ENCODE assay signal across 10 cellular contexts in the genomic region with DNA sequence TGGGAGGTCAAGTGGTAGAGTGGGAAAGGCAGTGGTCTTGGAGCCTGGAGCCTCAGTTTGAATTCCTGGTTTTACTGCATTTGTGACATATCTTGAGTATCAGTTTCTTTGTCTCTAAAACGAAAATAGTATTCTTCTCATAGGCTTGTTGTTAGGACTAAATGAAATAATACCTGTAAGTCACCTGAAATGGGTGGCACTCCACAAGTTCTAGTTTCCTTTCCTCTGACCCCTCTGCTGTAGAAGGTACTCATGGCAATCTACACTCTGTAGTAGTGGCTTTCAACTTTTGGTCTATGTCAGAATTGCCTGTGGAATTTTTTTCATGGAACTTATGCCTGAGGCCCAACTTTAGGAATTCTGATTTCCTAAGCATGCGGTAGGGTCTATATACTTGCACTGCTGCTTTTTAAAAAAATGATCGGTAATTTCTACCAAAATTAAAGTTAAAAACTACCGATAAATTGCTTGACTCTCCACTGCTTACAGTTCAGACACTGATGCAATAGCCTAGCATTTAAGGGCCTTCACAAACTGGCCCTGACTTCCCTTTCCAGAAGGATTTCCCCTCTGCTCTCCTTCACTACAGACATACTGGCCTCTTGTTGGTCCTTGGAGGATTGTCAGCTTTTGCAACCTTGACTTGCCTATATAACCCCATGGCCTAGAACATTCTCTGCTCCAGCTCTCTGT. TPM values are rescaled to one million over a fixed set of nuclear protein-coding genes. Genes with fewer than 3 reads are reported as not detected.
DNase-seq lines count a peak whose midpoint lies in the region; ATAC-seq and TF ChIP-seq lines count a peak whose summit lies in the region.
"Had no signal": no experiment of that assay in that cellular context is flagged by ENCODE, and none has a peak within 500 bp of the region (broad histone marks: within the 10 kb centered on the region; RNA-seq: fewer than 3 reads in every experiment).

No MANE protein-coding gene starts in this region.

- no peak overlapping the region for H3K56ac ChIP-seq in mesendoderm (ENCODE audit: low read length)

- ATAC-seq in GM18909 (IDR thresholded peaks at IDR 0.05; ENCODE audit: poor library complexity, unreplicated experiment) (peak; percentile 37), HG02759 (IDR thresholded peaks at IDR 0.05; ENCODE audit: unreplicated experiment) (peak; percentile 38), natural killer cell (peak in 1 of 3 donors; percentile 26)

- H3K4me3 ChIP-seq in endodermal cell (ENCODE audit: low read length), result no peak overlapping the region
- H3K4me3 ChIP-seq in mesendoderm (ENCODE audit: low read length), result no peak overlapping the region
- H3K4me3 ChIP-seq: left ventricle myocardium inferior, SJSA1 had no signal

- H3K79me2 ChIP-seq in mesendoderm (ENCODE audit: control insufficient read depth, insufficient read depth, low read length), result no peaks in the 10 kb centered on the region

- H3K4me3 Mint-ChIP-seq in natural killer cell, result peak overlapping the region; percentile 85
- H3K4me3 Mint-ChIP-seq in endodermal cell, result no peak overlapping the region
- H3K4me3 Mint-ChIP-seq in activated CD4-positive, alpha-beta T cell treated with anti-CD3 and anti-CD28 coated beads, Interleukin-2, amount 10 ng/mL, durations not matched to agents 7 days and 5 days, result no peak overlapping the region

- no peak overlapping the region for H3K23ac ChIP-seq in mesendoderm (ENCODE audit: low read length)

- in situ Hi-C loops in KBM-7 (cut with MboI; ENCODE audit: low pct_unique_long_range_greater_than_20kb, low sequenced_read_pairs), result no loop called here

- H3K79me1 ChIP-seq in mesendoderm (ENCODE audit: low read length), result no peaks in the 10 kb centered on the region

- H4K8ac ChIP-seq in mesendoderm (ENCODE audit: low read depth, low read length), result no peak overlapping the region

- H3K4ac ChIP-seq in mesendoderm (ENCODE audit: low read depth, low read length), result no peak overlapping the region

- H3K4me1 Mint-ChIP-seq in natural killer cell (peaks cover 67 to 70% of the 10 kb centered on the region in 2 donors), endodermal cell (no peaks in the 10 kb centered on the region)
- H3K4me1 Mint-ChIP-seq in activated CD4-positive, alpha-beta T cell treated with anti-CD3 and anti-CD28 coated beads, Interleukin-2, amount 10 ng/mL, durations not matched to agents 7 days and 5 days, result peaks cover 3% of the 10 kb centered on the region

- H2BK5ac ChIP-seq in mesendoderm (ENCODE audit: low read length), result no peak overlapping the region

- intact Hi-C loops in natural killer cell (cut with micrococcal nuclease), result loop anchor here (2.0 kb wide), 1 partner anchor 23 kb away; no protein-coding TSS in a partner anchor

- CTCF ChIA-PET in activated CD4-positive, alpha-beta T cell treated with anti-CD3 and anti-CD28 coated beads, Interleukin-2, amount 10 ng/mL, durations not matched to agents 7 days and 5 days (lab: Charles Lee), result interaction anchor here (0.9 kb wide), 1 partner anchor 29 kb away, joined by 4 read pairs; no protein-coding TSS in a partner anchor

- POLR2A ChIA-PET in activated CD4-positive, alpha-beta T cell treated with anti-CD3 and anti-CD28 coated beads, Interleukin-2, amount 10 ng/mL, durations not matched to agents 7 days and 5 days (lab: Charles Lee), result no interaction called here

- H3K4me2 ChIP-seq in mesendoderm (ENCODE audit: low read length), result no peak overlapping the region

- H4K5ac ChIP-seq in mesendoderm (ENCODE audit: low read length), result no peak overlapping the region

- 64 to 66% methylated on average over 4 of the region's 4 CpGs for WGBS in endodermal cell (ENCODE audit: insufficient coverage in 1 of 2, insufficient read length in 1 of 2), 2 experiments
- WGBS in mesendoderm (ENCODE audit: extremely low coverage, insufficient coverage, low lambda C conversion rate), result no CpG with 5 or more reads among the region's 4 CpGs

- H3K18ac ChIP-seq in mesendoderm (ENCODE audit: low read length), result no peak overlapping the region

- H3K9ac ChIP-seq in endodermal cell (ENCODE audit: extremely low read depth, low read length, poor library complexity, severe bottlenecking) (no peak overlapping the region), mesendoderm (ENCODE audit: low read length) (no peak overlapping the region)

- peaks cover 11% of the 10 kb centered on the region for H3K36me3 Mint-ChIP-seq in natural killer cell
- H3K36me3 Mint-ChIP-seq in endodermal cell (ENCODE audit: low read depth), result no peaks in the 10 kb centered on the region
- no peaks in the 10 kb centered on the region for H3K36me3 Mint-ChIP-seq in activated CD4-positive, alpha-beta T cell treated with anti-CD3 and anti-CD28 coated beads, Interleukin-2, amount 10 ng/mL, durations not matched to agents 7 days and 5 days (ENCODE audit: low read depth)

- H3K27me3 ChIP-seq in endodermal cell (ENCODE audit: control insufficient read depth, insufficient read depth, low read length, poor library complexity, severe bottlenecking) (no peaks in the 10 kb centered on the region), mesendoderm (ENCODE audit: insufficient read depth, low read length, poor library complexity) (no peaks in the 10 kb centered on the region)
- H3K27me3 ChIP-seq: SJSA1 had no signal

- DNase-seq in KBM-7 (peak; percentile 50), natural killer cell (no peak), endodermal cell (no peak), mesendoderm (no peak), SW480 (ENCODE audit: low spot score) (no peak)
- no peak for DNase-seq in activated CD4-positive, alpha-beta T cell treated with anti-CD3 and anti-CD28 coated beads, Interleukin-2, amount 10 ng/mL, durations not matched to agents 7 days and 5 days
- DNase-seq: left ventricle myocardium inferior had no signal

- peaks cover 4 to 10% of the 10 kb centered on the region in 2 donors for H3K9me3 Mint-ChIP-seq in natural killer cell
- H3K9me3 Mint-ChIP-seq in endodermal cell, result peaks cover 2% of the 10 kb centered on the region
- H3K9me3 Mint-ChIP-seq in activated CD4-positive, alpha-beta T cell treated with anti-CD3 and anti-CD28 coated beads, Interleukin-2, amount 10 ng/mL, durations not matched to agents 7 days and 5 days, result peaks cover 4% of the 10 kb centered on the region

- no peaks in the 10 kb centered on the region for H3K36me3 ChIP-seq in endodermal cell (ENCODE audit: control insufficient read depth, insufficient read depth, low read length)
- H3K36me3 ChIP-seq in mesendoderm (ENCODE audit: control insufficient read depth, insufficient read depth, low read length), result no peaks in the 10 kb centered on the region
- H3K36me3 ChIP-seq: left ventricle myocardium inferior, SJSA1 had no signal

- H3K27ac ChIP-seq in endodermal cell (ENCODE audit: low read depth, low read length) (no peak overlapping the region), mesendoderm (ENCODE audit: low read depth, low read length) (no peak overlapping the region)
- H3K27ac ChIP-seq: left ventricle myocardium inferior, SJSA1 had no signal

- no peak overlapping the region for H2BK120ac ChIP-seq in mesendoderm (ENCODE audit: low read depth, low read length)

- TF ChIP-seq CTCF in natural killer cell (IDR thresholded peaks at IDR 0.05) (no peak), endodermal cell (conservative IDR thresholded peaks at IDR 0.05) (no peak)

- H3K27ac Mint-ChIP-seq in natural killer cell, result peak overlapping the region; percentile 77 to 88
- H3K27ac Mint-ChIP-seq in endodermal cell, result no peak overlapping the region
- H3K27ac Mint-ChIP-seq in activated CD4-positive, alpha-beta T cell treated with anti-CD3 and anti-CD28 coated beads, Interleukin-2, amount 10 ng/mL, durations not matched to agents 7 days and 5 days, result no peak overlapping the region

- H3K27me3 Mint-ChIP-seq in natural killer cell (ENCODE audit: low read depth in 2 of 2) (no peaks in the 10 kb centered on the region), endodermal cell (ENCODE audit: insufficient read depth) (peaks cover 23% of the 10 kb centered on the region)
- peaks cover 23% of the 10 kb centered on the region for H3K27me3 Mint-ChIP-seq in activated CD4-positive, alpha-beta T cell treated with anti-CD3 and anti-CD28 coated beads, Interleukin-2, amount 10 ng/mL, durations not matched to agents 7 days and 5 days

- H2AK5ac ChIP-seq in mesendoderm (ENCODE audit: low read length), result no peak overlapping the region

- H3K4me1 ChIP-seq in endodermal cell (ENCODE audit: control insufficient read depth, insufficient read depth, low read length) (no peaks in the 10 kb centered on the region), mesendoderm (ENCODE audit: control insufficient read depth, low read depth, low read length) (no peaks in the 10 kb centered on the region)
- H3K4me1 ChIP-seq: SJSA1 had no signal

- no peak overlapping the region for H2BK15ac ChIP-seq in mesendoderm (replicated peaks; ENCODE audit: low read depth)

- no peaks in the 10 kb centered on the region for H3K9me3 ChIP-seq in endodermal cell (ENCODE audit: control insufficient read depth, low read length)
- H3K9me3 ChIP-seq: SJSA1 had no signal

RNA-seq across cellular contexts. Expression of a gene that starts 47.2 kb away (rescaled TPM):
- total RNA-seq in natural killer cell (100 to 1,000 TPM; 307 to 368 (median 333) TPM), endodermal cell (not detected)
- polyA plus RNA-seq in endodermal cell (2013, experiment 1 of 2), result not detected
- polyA plus RNA-seq in endodermal cell (2013, experiment 2 of 2), result not detected
- polyA plus RNA-seq in mesendoderm (2013, experiment 1 of 2), result 0.01 TPM
- polyA plus RNA-seq in mesendoderm (2013, experiment 2 of 2), result 0.01 TPM
- under 1 TPM; 0.40 to 0.60 TPM for total RNA-seq in activated CD4-positive, alpha-beta T cell treated with anti-CD3 and anti-CD28 coated beads, Interleukin-2, amount 10 ng/mL, durations not matched to agents 7 days and 5 days
- total RNA-seq: SJSA1 had no signal

RNA-seq across cellular contexts. Expression of a gene that starts 54.8 kb away (rescaled TPM):
- total RNA-seq in natural killer cell, result 1 to 10 TPM in 2 of 3 donors, under 1 TPM in 1; 0.96 to 1.3 (median 1.1) TPM
- total RNA-seq in endodermal cell, result 1 to 10 TPM; 1.3 to 1.5 TPM
- polyA plus RNA-seq in endodermal cell (2013, experiment 1 of 2), result 2.2 TPM
- polyA plus RNA-seq in endodermal cell (2013, experiment 2 of 2), result 2.1 TPM
- 0.55 TPM for polyA plus RNA-seq in mesendoderm (2013, experiment 1 of 2)
- polyA plus RNA-seq in mesendoderm (2013, experiment 2 of 2), result 0.45 TPM
- total RNA-seq in activated CD4-positive, alpha-beta T cell treated with anti-CD3 and anti-CD28 coated beads, Interleukin-2, amount 10 ng/mL, durations not matched to agents 7 days and 5 days, result 1 to 10 TPM; 2.8 to 3.7 TPM

RNA-seq across cellular contexts. Expression of a gene that starts 55.1 kb away (rescaled TPM):
- total RNA-seq in natural killer cell (1 to 10 TPM; 2.2 to 4.3 (median 3.8) TPM), endodermal cell (1 to 10 TPM; 8.7 to 9.7 TPM)
- polyA plus RNA-seq in endodermal cell (2013, experiment 1 of 2), result 3.6 TPM
- polyA plus RNA-seq in endodermal cell (2013, experiment 2 of 2), result 3.9 TPM
- polyA plus RNA-seq in mesendoderm (2013, experiment 1 of 2), result 2.0 TPM
- 2.0 TPM for polyA plus RNA-seq in mesendoderm (2013, experiment 2 of 2)
- 1 to 10 TPM; 2.7 to 3.7 TPM for total RNA-seq in activated CD4-positive, alpha-beta T cell treated with anti-CD3 and anti-CD28 coated beads, Interleukin-2, amount 10 ng/mL, durations not matched to agents 7 days and 5 days

Comparison
In these comparisons a context has a peak if more than half of its experiments do, and no peak if none do; other contexts are left out.
1. H3K27ac Mint-ChIP-seq: peak in natural killer cell (2 of 2); none in endodermal cell (single experiment) and activated CD4-positive, alpha-beta T cell treated with anti-CD3 and anti-CD28 coated beads, Interleukin-2, amount 10 ng/mL, durations not matched to agents 7 days and 5 days (single experiment).
2. RNA of a gene that starts 47.2 kb away (total RNA-seq): 307 to 368 TPM in natural killer cell; 0.40 to 0.60 TPM in activated CD4-positive, alpha-beta T cell treated with anti-CD3 and anti-CD28 coated beads, Interleukin-2, amount 10 ng/mL, durations not matched to agents 7 days and 5 days and not detected in endodermal cell; every median in the first group is over 100 times any median in the second.